Comparison of ENCODE assay signal across 21 cellular contexts in genomic region chr12:9087087-9087835, GRCh38.
"Had no signal": no experiment of that assay in that cellular context is flagged by ENCODE, and none has a peak within 500 bp of the region (broad histone marks: within the 10 kb centered on the region; RNA-seq: fewer than 3 reads in every experiment).

No MANE protein-coding gene starts in this region.

- H3K4me2 ChIP-seq: hepatocyte had no signal

- H3K4me3 ChIP-seq: colonic mucosa, esophagus squamous epithelium, gastroesophageal sphincter, heart left ventricle, hepatocyte, left lung, lower lobe of right lung, mucosa of descending colon had no signal

- FAIRE-seq: endothelial cell of umbilical vein had no signal

- H3K4me1 ChIP-seq: colonic mucosa, esophagus squamous epithelium, gastroesophageal sphincter, left lung, lower lobe of right lung had no signal

- H3K27me3 Mint-ChIP-seq: dendritic cell treated with granulocyte-macrophage colony-stimulating factor and Interleukin-4, amounts not matched to agents 40 ng/mL and 50 ng/mL, for 4 days had no signal

- H3K4me1 Mint-ChIP-seq: mesothelial cell of epicardium had no signal

- H2AFZ ChIP-seq: hepatocyte had no signal

- H3K27me3 ChIP-seq: colonic mucosa, esophagus squamous epithelium, gastroesophageal sphincter, heart left ventricle, hepatocyte, left lung had no signal

- H3K27ac ChIP-seq: colonic mucosa, esophagus squamous epithelium, gastroesophageal sphincter, heart left ventricle, hepatocyte, left lung, lower lobe of right lung had no signal

- H3K4me3 Mint-ChIP-seq: dendritic cell treated with granulocyte-macrophage colony-stimulating factor and Interleukin-4, amounts not matched to agents 40 ng/mL and 50 ng/mL, for 4 days; immature natural killer cell; mesothelial cell of epicardium had no signal

- H3K27ac Mint-ChIP-seq: dendritic cell treated with granulocyte-macrophage colony-stimulating factor and Interleukin-4, amounts not matched to agents 40 ng/mL and 50 ng/mL, for 4 days; mesothelial cell of epicardium had no signal

- H3K79me2 ChIP-seq: hepatocyte had no signal

- H3K36me3 ChIP-seq: colonic mucosa had no signal

- H3K9me3 ChIP-seq: colonic mucosa had no signal

- ATAC-seq: gastroesophageal sphincter, heart left ventricle, left cardiac atrium, left lung, left ventricle myocardium superior, lower lobe of right lung, mucosa of descending colon had no signal

- DNase-seq: colonic mucosa; cortex of kidney; effector CD8-positive, alpha-beta T cell; esophagus squamous epithelium; foreskin fibroblast; foreskin melanocyte; heart left ventricle; hypothalamus; immature natural killer cell; islet precursor cell; left cardiac atrium; left lung; left ventricle myocardium superior; lower lobe of right lung; mesenchymal stem cell; mucosa of descending colon had no signal
